Comparison of ENCODE assay signal across 12 cellular contexts in the genomic region with DNA sequence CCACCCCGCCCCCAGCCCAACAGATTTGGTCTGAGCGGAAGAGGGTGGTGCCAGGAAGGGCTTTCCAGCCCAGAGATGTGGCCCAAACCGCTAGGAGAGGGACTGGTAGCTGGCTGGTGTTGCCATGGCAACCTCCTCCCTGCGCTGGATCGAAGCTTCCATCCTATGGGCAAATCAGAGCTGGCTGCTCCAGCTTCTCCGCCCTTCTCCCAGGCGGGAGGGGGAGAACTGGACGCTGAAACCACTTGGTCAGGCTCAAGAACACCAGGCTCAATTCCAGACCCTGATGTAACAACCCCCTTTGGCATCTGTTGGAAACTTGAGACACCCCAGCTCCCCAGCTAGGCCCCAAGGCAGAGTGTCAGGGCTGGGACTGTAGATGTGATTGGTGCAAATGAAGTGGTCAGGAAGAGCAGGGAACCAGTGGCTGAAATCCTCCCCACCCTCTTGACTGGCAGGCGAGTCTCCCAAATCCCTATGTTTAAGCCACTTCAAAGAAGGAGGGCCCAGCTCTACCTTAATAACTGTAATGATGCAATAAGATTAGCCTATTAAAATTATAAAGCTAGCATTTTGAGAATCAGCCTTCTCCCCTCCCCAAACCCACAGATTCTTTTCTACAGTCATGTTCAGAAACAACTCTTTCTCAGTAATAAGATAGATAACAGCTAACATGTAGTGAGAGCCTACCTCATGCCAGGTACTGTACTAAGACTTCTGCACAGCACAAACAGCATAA. TPM values are rescaled to one million over a fixed set of nuclear protein-coding genes. Genes with fewer than 3 reads are reported as not detected.
DNase-seq lines count a peak whose midpoint lies in the region; ATAC-seq and TF ChIP-seq lines count a peak whose summit lies in the region.
"Had no signal": no experiment of that assay in that cellular context is flagged by ENCODE, and none has a peak within 500 bp of the region (broad histone marks: within the 10 kb centered on the region; RNA-seq: fewer than 3 reads in every experiment).

No MANE protein-coding gene starts in this region.

- 15 to 17% methylated on average over 9 of the region's 9 CpGs for WGBS in lung, 2 donors

- H3K9me3 Mint-ChIP-seq in HFFc6: peaks cover under 1% of the 10 kb centered on the region; the same call in 1 of the 2 replicates
- peaks cover 0 to 5% (median 3%) of the 10 kb centered on the region in 5 experiments for H3K9me3 Mint-ChIP-seq in brain
- H3K9me3 Mint-ChIP-seq in activated CD4-positive, alpha-beta T cell treated with anti-CD3 and anti-CD28 coated beads, Interleukin-2, amount 10 ng/mL, durations not matched to agents 7 days and 5 days: no peaks in the 10 kb centered on the region
- H3K9me3 Mint-ChIP-seq: dendritic cell treated with granulocyte-macrophage colony-stimulating factor and Interleukin-4, amounts not matched to agents 40 ng/mL and 50 ng/mL, for 4 days; stimulated activated naive CD8-positive, alpha-beta T cell treated with anti-CD3 and anti-CD28 coated beads, Interleukin-15, Interleukin-2, amounts not matched to agents 100 ng/mL and 50 ng/mL, for 24 hours had no signal

- H3K27me3 Mint-ChIP-seq in HFFc6 (ENCODE audit: insufficient read depth) (peaks cover 50% of the 10 kb centered on the region), brain (peaks cover 22% of the 10 kb centered on the region)
- H3K27me3 Mint-ChIP-seq in activated CD4-positive, alpha-beta T cell treated with anti-CD3 and anti-CD28 coated beads, Interleukin-2, amount 10 ng/mL, durations not matched to agents 7 days and 5 days: peaks cover 53% of the 10 kb centered on the region

- H3K4me1 Mint-ChIP-seq in HFFc6 (ENCODE audit: low read depth): peaks cover 4% of the 10 kb centered on the region
- H3K4me1 Mint-ChIP-seq in brain: peaks cover 90% of the 10 kb centered on the region
- peaks cover 3% of the 10 kb centered on the region for H3K4me1 Mint-ChIP-seq in activated CD4-positive, alpha-beta T cell treated with anti-CD3 and anti-CD28 coated beads, Interleukin-2, amount 10 ng/mL, durations not matched to agents 7 days and 5 days

- no peak overlapping the region for H3K4me3 ChIP-seq in lung

- no peak overlapping the region for H3K27ac ChIP-seq in lung (ENCODE audit: low read depth in 1 of 2, low read length in 1 of 2)

- peaks cover 4% of the 10 kb centered on the region; the same call in 1 of the 2 replicates for H3K36me3 Mint-ChIP-seq in HFFc6 (ENCODE audit: low read depth)
- peaks cover 6% of the 10 kb centered on the region for H3K36me3 Mint-ChIP-seq in brain
- H3K36me3 Mint-ChIP-seq in activated CD4-positive, alpha-beta T cell treated with anti-CD3 and anti-CD28 coated beads, Interleukin-2, amount 10 ng/mL, durations not matched to agents 7 days and 5 days (ENCODE audit: low read depth): no peaks in the 10 kb centered on the region
- H3K36me3 Mint-ChIP-seq: CD4-positive, CD25-positive, alpha-beta regulatory T cell had no signal

- H3K27ac Mint-ChIP-seq in HFFc6 (no peak overlapping the region), brain (peak overlapping the region; percentile 55 to 96 (median 90))
- H3K27ac Mint-ChIP-seq in activated CD4-positive, alpha-beta T cell treated with anti-CD3 and anti-CD28 coated beads, Interleukin-2, amount 10 ng/mL, durations not matched to agents 7 days and 5 days: no peak overlapping the region
- H3K27ac Mint-ChIP-seq: CD4-positive, CD25-positive, alpha-beta regulatory T cell; dendritic cell treated with granulocyte-macrophage colony-stimulating factor and Interleukin-4, amounts not matched to agents 40 ng/mL and 50 ng/mL, for 4 days; naive thymus-derived CD4-positive, alpha-beta T cell; stimulated activated naive CD8-positive, alpha-beta T cell treated with anti-CD3 and anti-CD28 coated beads, Interleukin-15, Interleukin-2, amounts not matched to agents 100 ng/mL and 50 ng/mL, for 24 hours had no signal

- peaks cover 0 to 1% of the 10 kb centered on the region in 2 donors for H3K9me3 ChIP-seq in lung (ENCODE audit: control insufficient read depth in 2 of 2, insufficient read depth in 1 of 2, low read length in 1 of 2)

- H3K27me3 ChIP-seq in lung (ENCODE audit: control insufficient read depth, insufficient read depth): peaks cover 3% of the 10 kb centered on the region

- peak; percentile 54 for ATAC-seq in lung (ENCODE audit: insufficient read depth, low FRiP score)
- no peak for ATAC-seq in HG02973 (IDR thresholded peaks at IDR 0.05; ENCODE audit: unreplicated experiment)
- ATAC-seq: naive thymus-derived CD4-positive, alpha-beta T cell had no signal

- POLR2A ChIA-PET in activated CD4-positive, alpha-beta T cell treated with anti-CD3 and anti-CD28 coated beads, Interleukin-2, amount 10 ng/mL, durations not matched to agents 7 days and 5 days (lab: Charles Lee): no interaction called here

- H3K36me3 ChIP-seq in lung (ENCODE audit: control insufficient read depth in 2 of 2, insufficient read depth in 2 of 2, low read length in 2 of 2): no peaks in the 10 kb centered on the region

- peak; percentile 48 for DNase-seq in AG08396 (ENCODE audit: low spot score)
- peak; percentile 20 for DNase-seq in HFFc6
- DNase-seq in lung (ENCODE audit: low spot score): peak; percentile 80
- DNase-seq in GM10266 (ENCODE audit: extremely low spot score): no peak
- DNase-seq in activated CD4-positive, alpha-beta T cell treated with anti-CD3 and anti-CD28 coated beads, Interleukin-2, amount 10 ng/mL, durations not matched to agents 7 days and 5 days: no peak
- no peak for DNase-seq in NCI-H1048 (lab: John Stamatoyannopoulos, UW)
- DNase-seq: CD4-positive, CD25-positive, alpha-beta regulatory T cell; naive thymus-derived CD4-positive, alpha-beta T cell had no signal

- CTCF ChIA-PET in activated CD4-positive, alpha-beta T cell treated with anti-CD3 and anti-CD28 coated beads, Interleukin-2, amount 10 ng/mL, durations not matched to agents 7 days and 5 days (lab: Charles Lee): no interaction called here

- H3K4me3 Mint-ChIP-seq in HFFc6 (no peak overlapping the region), brain (peak overlapping the region; percentile 69 to 93 (median 84))
- H3K4me3 Mint-ChIP-seq in activated CD4-positive, alpha-beta T cell treated with anti-CD3 and anti-CD28 coated beads, Interleukin-2, amount 10 ng/mL, durations not matched to agents 7 days and 5 days: no peak overlapping the region
- H3K4me3 Mint-ChIP-seq: CD4-positive, CD25-positive, alpha-beta regulatory T cell; dendritic cell treated with granulocyte-macrophage colony-stimulating factor and Interleukin-4, amounts not matched to agents 40 ng/mL and 50 ng/mL, for 4 days; naive thymus-derived CD4-positive, alpha-beta T cell; stimulated activated naive CD8-positive, alpha-beta T cell treated with anti-CD3 and anti-CD28 coated beads, Interleukin-15, Interleukin-2, amounts not matched to agents 100 ng/mL and 50 ng/mL, for 24 hours had no signal

- TF ChIP-seq CTCF in HFFc6 (IDR thresholded peaks at IDR 0.05) (no peak), brain (conservative IDR thresholded peaks at IDR 0.05) (no peak), lung (IDR thresholded peaks at IDR 0.05; ENCODE audit: control extremely low read depth, extremely low read depth) (no peak), GM10266 (IDR thresholded peaks at IDR 0.05; ENCODE audit: control insufficient read depth, insufficient read depth, low read depth, missing control alignments) (no peak)

- peaks cover 0 to 10% of the 10 kb centered on the region in 2 donors for H3K4me1 ChIP-seq in lung (ENCODE audit: control insufficient read depth in 2 of 2, insufficient read depth in 2 of 2, low read length in 2 of 2)

RNA-seq across cellular contexts. Expression of gene RIMS4, which starts 4.2 kb away (rescaled TPM):
- not detected for total RNA-seq in HFFc6 (2021; fragmentation: NEBNext Ultra II Directional; extraction: Animal tissue kit (Norgen Biotek cat#: 25700))
- polyA plus RNA-seq in brain (ENCODE audit: insufficient read depth, low read depth, low replicate concordance): 21.5 TPM
- 1 to 10 TPM in 1 of 2 donors, under 1 TPM in 1; 0.43 to 5.6 TPM for total RNA-seq in lung
- polyA plus RNA-seq in lung: 1 to 10 TPM in 1 of 2 donors, under 1 TPM in 1; 0.49 to 2.6 TPM
- total RNA-seq in activated CD4-positive, alpha-beta T cell treated with anti-CD3 and anti-CD28 coated beads, Interleukin-2, amount 10 ng/mL, durations not matched to agents 7 days and 5 days: not detected
- total RNA-seq: CD4-positive, CD25-positive, alpha-beta regulatory T cell; naive thymus-derived CD4-positive, alpha-beta T cell had no signal
- polyA plus RNA-seq: CD4-positive, CD25-positive, alpha-beta regulatory T cell; naive thymus-derived CD4-positive, alpha-beta T cell had no signal

Comparison
In these comparisons a context has a peak if more than half of its experiments do, and no peak if none do; other contexts are left out.
1. DNase-seq: peak in AG08396 (single experiment), HFFc6 (single experiment) and lung (single experiment); none in GM10266 (single experiment), activated CD4-positive, alpha-beta T cell treated with anti-CD3 and anti-CD28 coated beads, Interleukin-2, amount 10 ng/mL, durations not matched to agents 7 days and 5 days (single experiment) and NCI-H1048 (single experiment).
2. H3K27ac Mint-ChIP-seq: peak in brain (5 of 5); none in HFFc6 (single experiment) and activated CD4-positive, alpha-beta T cell treated with anti-CD3 and anti-CD28 coated beads, Interleukin-2, amount 10 ng/mL, durations not matched to agents 7 days and 5 days (single experiment).
3. H3K4me3 Mint-ChIP-seq: peak in brain (5 of 5); none in HFFc6 (single experiment) and activated CD4-positive, alpha-beta T cell treated with anti-CD3 and anti-CD28 coated beads, Interleukin-2, amount 10 ng/mL, durations not matched to agents 7 days and 5 days (single experiment).